Comparison of ENCODE assay signal across 1 cellular context in the genomic region with DNA sequence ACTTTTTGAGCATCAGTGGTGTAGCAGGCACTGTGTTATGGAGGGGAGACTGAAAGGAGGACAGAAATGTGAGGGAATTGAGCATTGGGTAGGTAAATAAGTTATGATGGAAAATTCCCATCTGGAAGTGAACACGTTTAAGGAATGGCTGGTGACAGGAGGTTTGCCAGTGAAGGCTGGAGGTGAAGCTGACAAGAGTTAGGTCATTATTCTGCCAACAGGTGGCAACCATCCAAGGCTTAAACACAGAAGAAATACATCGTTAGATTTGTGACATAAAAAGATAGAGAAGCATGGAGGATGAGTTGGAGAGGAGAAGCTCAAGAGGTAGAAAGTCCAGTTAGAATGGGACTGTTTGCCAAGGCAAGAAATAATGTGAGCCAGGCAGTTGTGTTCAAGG.
TF ChIP-seq lines count a peak whose summit lies in the region.

No MANE protein-coding gene starts in this region.

TF ChIP-seq in H1, 55 proteins besides CTCF, POLR2A, EP300 and RAD21 (continued from another document):
- TF ChIP-seq, protein P1, sequence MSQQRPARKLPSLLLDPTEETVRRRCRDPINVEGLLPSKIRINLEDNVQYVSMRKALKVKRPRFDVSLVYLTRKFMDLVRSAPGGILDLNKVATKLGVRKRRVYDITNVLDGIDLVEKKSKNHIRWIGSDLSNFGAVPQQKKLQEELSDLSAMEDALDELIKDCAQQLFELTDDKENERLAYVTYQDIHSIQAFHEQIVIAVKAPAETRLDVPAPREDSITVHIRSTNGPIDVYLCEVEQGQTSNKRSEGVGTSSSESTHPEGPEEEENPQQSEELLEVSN (IDR thresholded peaks at IDR 0.05), result no peak
